Comparison of ENCODE assay signal across 32 cellular contexts in the genomic region with DNA sequence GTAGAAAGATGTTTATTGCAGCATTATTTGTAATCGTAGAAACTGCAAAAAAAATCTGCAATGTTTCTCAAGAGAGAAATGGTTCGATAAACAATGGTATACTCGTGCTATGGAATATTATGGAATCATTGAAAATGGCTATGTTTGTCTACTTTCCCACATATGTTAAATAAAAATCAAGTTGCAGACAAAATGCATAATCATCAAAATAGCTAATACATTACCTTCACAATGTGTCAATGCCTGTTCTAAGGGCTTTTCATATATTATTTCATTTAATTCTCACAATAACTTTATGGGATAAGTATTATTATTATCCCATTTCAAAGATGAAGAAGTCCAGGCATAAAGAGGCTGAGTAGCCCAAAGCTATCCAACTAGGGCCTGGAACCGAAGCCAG. TPM values are rescaled to one million over a fixed set of nuclear protein-coding genes. Genes with fewer than 3 reads are reported as not detected.
DNase-seq lines count a peak whose midpoint lies in the region; FAIRE-seq and TF ChIP-seq lines count a peak whose summit lies in the region.
"Had no signal": no experiment of that assay in that cellular context is flagged by ENCODE, and none has a peak within 500 bp of the region (broad histone marks: within the 10 kb centered on the region; RNA-seq: fewer than 3 reads in every experiment).

No MANE protein-coding gene starts in this region.

- no peak overlapping the region for H3K4me3 ChIP-seq in Caco-2 (ENCODE audit: low read depth, low read length)
- peak overlapping the region; percentile 82 for H3K4me3 ChIP-seq in LNCaP clone FGC (ENCODE audit: low read depth, low read length)
- H3K4me3 ChIP-seq in endothelial cell of umbilical vein (replicated peaks in 1 of 3; ENCODE audit: insufficient read depth in 1 of 3, low read depth in 1 of 3, low read length in 3 of 3) = no peak overlapping the region
- no peak overlapping the region for H3K4me3 ChIP-seq in H7 (ENCODE audit: insufficient read depth, low read depth, low read length)

- H3K36me3 Mint-ChIP-seq in Caco-2 (ENCODE audit: insufficient read depth, unreplicated experiment) = peaks cover 11% of the 10 kb centered on the region
- H3K36me3 Mint-ChIP-seq: natural killer cell had no signal

- POLR2A ChIA-PET in Caco-2 (lab: Charles Lee) (no interaction called here), endothelial cell of umbilical vein (lab: Charles Lee) (no interaction called here)

- DNase-seq in Caco-2 = no peak
- no peak for DNase-seq in LNCaP clone FGC (ENCODE audit: low read depth)
- DNase-seq in endothelial cell of umbilical vein (ENCODE audit: low read depth, low spot score) = no peak
- DNase-seq in DMS114 treated with DMSO at 0.1 percent for 48 hours (lab: John Stamatoyannopoulos, UW; ENCODE audit: unreplicated experiment) = no peak
- DNase-seq in H7 = no peak
- DNase-seq in COR-L47 (lab: John Stamatoyannopoulos, UW) = no peak
- DNase-seq: activated CD4-positive, alpha-beta T cell treated with anti-CD3 and anti-CD28 coated beads, Interleukin-2, amount 50 U/mL, for 4 hours; activated naive CD4-positive, alpha-beta T cell treated with anti-CD3 and anti-CD28 coated beads, Interleukin-2, amount 50 U/mL, for 16 hours; amniotic stem cell; brain microvascular endothelial cell; DMS 273 treated with DMSO at 0.1 percent for 48 hours; effector CD8-positive, alpha-beta T cell; erythroblast; foreskin fibroblast; heart left ventricle; lower lobe of right lung; natural killer cell; NCI-H1105 treated with DMSO at 0.1 percent for 48 hours; NCI-H2081; NCI-H2227 treated with DMSO at 0.1 percent for 48 hours; NCI-H526 treated with DMSO at 0.1 percent for 48 hours; occipital lobe; stimulated activated naive CD8-positive, alpha-beta T cell treated with anti-CD3 and anti-CD28 coated beads, Interleukin-15, Interleukin-2, amounts not matched to agents 100 U/mL and 50 U/mL, for 24 hours; T-helper 1 cell had no signal

- no peak overlapping the region for H2AFZ ChIP-seq in endothelial cell of umbilical vein (ENCODE audit: low read depth, low read length)

- H3K27ac Mint-ChIP-seq in Caco-2 (ENCODE audit: unreplicated experiment) = peak overlapping the region; percentile 93
- H3K27ac Mint-ChIP-seq: CD14-positive monocyte, natural killer cell had no signal

- peak; percentile 18 for FAIRE-seq in endothelial cell of umbilical vein (lab: Jason Lieb, UNC)
- FAIRE-seq: H1, urothelium cell line had no signal

- H3K9me3 Mint-ChIP-seq in Caco-2 (ENCODE audit: unreplicated experiment) = no peaks in the 10 kb centered on the region
- H3K9me3 Mint-ChIP-seq: CD14-positive monocyte, natural killer cell had no signal

- TF ChIP-seq CTCF in Caco-2 (IDR thresholded peaks at IDR 0.05; ENCODE audit: insufficient read depth in 1 of 2, low read depth in 1 of 2, low read length in 1 of 2, severe bottlenecking in 1 of 2, unreplicated experiment in 1 of 2) = no peak
- no peak for TF ChIP-seq CTCF in LNCaP clone FGC (IDR thresholded peaks at IDR 0.05; ENCODE audit: control insufficient read depth, extremely low read depth, insufficient read depth)
- no peak for TF ChIP-seq CTCF in endothelial cell of umbilical vein (IDR thresholded peaks at IDR 0.05; ENCODE audit: extremely low read depth in 1 of 2, insufficient read depth in 1 of 2, low read depth in 1 of 2, low read length in 2 of 2)

- H3K4me3 Mint-ChIP-seq in Caco-2 (ENCODE audit: unreplicated experiment) = peak overlapping the region; percentile 98

- intact Hi-C loops in Caco-2 (cut with micrococcal nuclease; ENCODE audit: unreplicated experiment) (loop anchor here (5.0 kb wide), 2 partner anchors 39 to 236 kb away; a partner anchor contains a TSS), endothelial cell of umbilical vein (cut with micrococcal nuclease) (no loop called here)

- no TSS peak for BruUV-seq in Caco-2 (replicated peaks; lab: Mats Ljungman, UMichigan)
- BruUV-seq in endothelial cell of umbilical vein (replicated peaks; lab: Mats Ljungman, UMichigan) = no TSS peak

- dilution Hi-C loops in endothelial cell of umbilical vein (cut with MboI; ENCODE audit: extremely low pct_ligation_motif_present, low sequenced_read_pairs) = no loop called here

- H3K27me3 Mint-ChIP-seq in Caco-2 (ENCODE audit: insufficient read depth, unreplicated experiment) = no peaks in the 10 kb centered on the region

- H3K4me1 ChIP-seq in Caco-2 (peaks cover 9% of the 10 kb centered on the region; the same call in 1 of the 2 replicates), endothelial cell of umbilical vein (ENCODE audit: control insufficient read depth, extremely low read depth, insufficient read depth, low read length) (peaks cover 27% of the 10 kb centered on the region)

- TF ChIP-seq POLR2A in endothelial cell of umbilical vein (IDR thresholded peaks at IDR 0.05; ENCODE audit: low read depth, low read length) = no peak

- no peak overlapping the region for H3K27ac ChIP-seq in endothelial cell of umbilical vein (ENCODE audit: insufficient read depth, low read depth, low read length)
- H3K27ac ChIP-seq: brain microvascular endothelial cell had no signal

- H3K4me2 ChIP-seq in endothelial cell of umbilical vein (ENCODE audit: insufficient read depth, low read length) = no peak overlapping the region

- H3K9me3 ChIP-seq in Caco-2 (no peaks in the 10 kb centered on the region), endothelial cell of umbilical vein (replicated peaks; ENCODE audit: control insufficient read depth, insufficient read depth, low read length) (no peaks in the 10 kb centered on the region)
- H3K9me3 ChIP-seq: heart left ventricle, lower lobe of right lung, SJSA1, thoracic aorta had no signal

- no peaks in the 10 kb centered on the region for H3K9me1 ChIP-seq in endothelial cell of umbilical vein (replicated peaks; ENCODE audit: control insufficient read depth, extremely low read depth, insufficient read depth, low read length)

- no peak overlapping the region for H3K9ac ChIP-seq in endothelial cell of umbilical vein (replicated peaks; ENCODE audit: extremely low read depth, insufficient read depth, low read length)

- H3K36me3 ChIP-seq in Caco-2 (ENCODE audit: control insufficient read depth, insufficient read depth, low read length) (no peaks in the 10 kb centered on the region), endothelial cell of umbilical vein (ENCODE audit: control insufficient read depth in 2 of 2, extremely low read depth in 1 of 2, insufficient read depth in 2 of 2, low read length in 2 of 2) (peaks cover 0 to 3% of the 10 kb centered on the region in 2 experiments), H7 (replicated peaks; ENCODE audit: control insufficient read depth, insufficient read depth, low read length) (peaks cover under 1% of the 10 kb centered on the region; the same call in 1 of the 2 replicates)
- H3K36me3 ChIP-seq: brain microvascular endothelial cell, thoracic aorta had no signal

- peaks cover 7% of the 10 kb centered on the region for H3K4me1 Mint-ChIP-seq in Caco-2 (ENCODE audit: low read depth, unreplicated experiment)

- CTCF ChIA-PET in Caco-2 (lab: Charles Lee) = no interaction called here
- CTCF ChIA-PET in endothelial cell of umbilical vein (lab: Charles Lee) = no interaction called here

- H3K79me2 ChIP-seq in endothelial cell of umbilical vein (ENCODE audit: control insufficient read depth, insufficient read depth, low read length) = peaks cover 30% of the 10 kb centered on the region

- H4K20me1 ChIP-seq in endothelial cell of umbilical vein (replicated peaks; ENCODE audit: control insufficient read depth, extremely low read depth, insufficient read depth, low read length) = no peaks in the 10 kb centered on the region

- H3K27me3 ChIP-seq in Caco-2 (replicated peaks; ENCODE audit: control insufficient read depth, insufficient read depth, low read length) = no peaks in the 10 kb centered on the region
- H3K27me3 ChIP-seq in endothelial cell of umbilical vein (ENCODE audit: control insufficient read depth in 2 of 2, insufficient read depth in 2 of 2, low read length in 2 of 2) = no peaks in the 10 kb centered on the region
- H3K27me3 ChIP-seq in H7 (ENCODE audit: control insufficient read depth, insufficient read depth, low read length) = no peaks in the 10 kb centered on the region
- H3K27me3 ChIP-seq: brain microvascular endothelial cell, heart left ventricle, SJSA1 had no signal

RNA-seq across cellular contexts. Expression of a gene that starts 2.2 kb away (rescaled TPM):
- total RNA-seq in Caco-2 (2022) (43.8 and 52.9 TPM in 2 replicates), endothelial cell of umbilical vein (38.8 and 44.7 TPM in 2 replicates)
- polyA plus RNA-seq in endothelial cell of umbilical vein = 35.5 and 42.7 TPM in 2 replicates
- polyA plus RNA-seq in endothelial cell of umbilical vein (2011; cell fraction: cytosol; rRNA removed) = 36.0 and 37.3 TPM in 2 replicates
- 124 and 139 TPM in 2 replicates for polyA plus RNA-seq in endothelial cell of umbilical vein (2011; cell fraction: nucleus; rRNA removed)
- 23.2 and 31.6 TPM in 2 replicates for polyA plus RNA-seq in endothelial cell of umbilical vein (2012)
- polyA minus RNA-seq in endothelial cell of umbilical vein = 42.7 and 48.8 TPM in 2 replicates
- polyA minus RNA-seq in endothelial cell of umbilical vein (2011; cell fraction: cytosol; rRNA and poly(A)+ RNA removed) = 28.1 TPM
- 37.7 and 38.1 TPM in 2 replicates for polyA minus RNA-seq in endothelial cell of umbilical vein (2011; cell fraction: nucleus; rRNA and poly(A)+ RNA removed)
- total RNA-seq in H7 (2014; rRNA removed; shearing (Covaris generic)) = 58.4 and 65.6 TPM in 2 replicates

RNA-seq across cellular contexts. Expression of a gene that starts 22.2 kb away (rescaled TPM):
- total RNA-seq in Caco-2 (2022) = 83.9 and 86.7 TPM in 2 replicates
- 59.0 and 61.3 TPM in 2 replicates for total RNA-seq in endothelial cell of umbilical vein
- 41.2 and 43.8 TPM in 2 replicates for polyA plus RNA-seq in endothelial cell of umbilical vein
- 21.0 and 24.5 TPM in 2 replicates for polyA plus RNA-seq in endothelial cell of umbilical vein (2011; cell fraction: cytosol; rRNA removed)
- polyA plus RNA-seq in endothelial cell of umbilical vein (2011; cell fraction: nucleus; rRNA removed) = 110 and 132 TPM in 2 replicates
- polyA plus RNA-seq in endothelial cell of umbilical vein (2012) = 35.4 and 36.5 TPM in 2 replicates
- 57.5 and 58.3 TPM in 2 replicates for polyA minus RNA-seq in endothelial cell of umbilical vein
- polyA minus RNA-seq in endothelial cell of umbilical vein (2011; cell fraction: cytosol; rRNA and poly(A)+ RNA removed) = 46.0 TPM
- 40.9 and 49.7 TPM in 2 replicates for polyA minus RNA-seq in endothelial cell of umbilical vein (2011; cell fraction: nucleus; rRNA and poly(A)+ RNA removed)
- total RNA-seq in H7 (2014; rRNA removed; shearing (Covaris generic)) = 40.6 and 44.4 TPM in 2 replicates

RNA-seq across cellular contexts. Expression of a gene that starts 36.1 kb away (rescaled TPM):
- total RNA-seq in Caco-2 (2022) (not detected in 2 replicates), endothelial cell of umbilical vein (not detected in 2 replicates)
- not detected in 2 replicates for polyA plus RNA-seq in endothelial cell of umbilical vein
- not detected in 2 replicates for polyA plus RNA-seq in endothelial cell of umbilical vein (2011; cell fraction: cytosol; rRNA removed)
- not detected in 2 replicates for polyA plus RNA-seq in endothelial cell of umbilical vein (2011; cell fraction: nucleus; rRNA removed)
- not detected in 2 replicates for polyA plus RNA-seq in endothelial cell of umbilical vein (2012)
- not detected in 2 replicates for polyA minus RNA-seq in endothelial cell of umbilical vein
- not detected for polyA minus RNA-seq in endothelial cell of umbilical vein (2011; cell fraction: cytosol; rRNA and poly(A)+ RNA removed)
- not detected in 2 replicates for polyA minus RNA-seq in endothelial cell of umbilical vein (2011; cell fraction: nucleus; rRNA and poly(A)+ RNA removed)
- total RNA-seq in H7 (2014; rRNA removed; shearing (Covaris generic)) = not detected in 2 replicates
- total RNA-seq: H1, heart left ventricle, lower lobe of right lung, M059J, mononuclear cell, natural killer cell, occipital lobe, RPMI7951, SJSA1, thoracic aorta had no signal
- polyA plus RNA-seq: CD14-positive monocyte, H1, heart left ventricle had no signal

RNA-seq across cellular contexts. Expression of a gene that starts 41.7 kb away (rescaled TPM):
- total RNA-seq in Caco-2 (2022) (202 and 214 TPM in 2 replicates), endothelial cell of umbilical vein (400 and 431 TPM in 2 replicates)
- polyA plus RNA-seq in endothelial cell of umbilical vein = 602 and 603 TPM in 2 replicates
- polyA plus RNA-seq in endothelial cell of umbilical vein (2011; cell fraction: cytosol; rRNA removed) = 496 and 577 TPM in 2 replicates
- polyA plus RNA-seq in endothelial cell of umbilical vein (2011; cell fraction: nucleus; rRNA removed) = 406 and 478 TPM in 2 replicates
- 522 and 611 TPM in 2 replicates for polyA plus RNA-seq in endothelial cell of umbilical vein (2012)
- polyA minus RNA-seq in endothelial cell of umbilical vein = 444 and 455 TPM in 2 replicates
- 181 TPM for polyA minus RNA-seq in endothelial cell of umbilical vein (2011; cell fraction: cytosol; rRNA and poly(A)+ RNA removed)
- 99.3 and 131 TPM in 2 replicates for polyA minus RNA-seq in endothelial cell of umbilical vein (2011; cell fraction: nucleus; rRNA and poly(A)+ RNA removed)
- total RNA-seq in H7 (2014; rRNA removed; shearing (Covaris generic)) = 567 and 667 TPM in 2 replicates

RNA-seq across cellular contexts. Expression of a gene that starts 53.1 kb away (rescaled TPM):
- total RNA-seq in Caco-2 (2022) (68.8 and 69.8 TPM in 2 replicates), endothelial cell of umbilical vein (65.6 and 68.8 TPM in 2 replicates)
- 73.4 and 93.9 TPM in 2 replicates for polyA plus RNA-seq in endothelial cell of umbilical vein
- 45.0 and 49.5 TPM in 2 replicates for polyA plus RNA-seq in endothelial cell of umbilical vein (2011; cell fraction: cytosol; rRNA removed)
- polyA plus RNA-seq in endothelial cell of umbilical vein (2011; cell fraction: nucleus; rRNA removed) = 207 and 224 TPM in 2 replicates
- 34.2 and 44.9 TPM in 2 replicates for polyA plus RNA-seq in endothelial cell of umbilical vein (2012)
- polyA minus RNA-seq in endothelial cell of umbilical vein = 122 and 126 TPM in 2 replicates
- polyA minus RNA-seq in endothelial cell of umbilical vein (2011; cell fraction: cytosol; rRNA and poly(A)+ RNA removed) = 69.3 TPM
- polyA minus RNA-seq in endothelial cell of umbilical vein (2011; cell fraction: nucleus; rRNA and poly(A)+ RNA removed) = 68.6 and 77.4 TPM in 2 replicates
- 31.1 and 38.8 TPM in 2 replicates for total RNA-seq in H7 (2014; rRNA removed; shearing (Covaris generic))
